ENCODE assay signal across 18 cellular contexts in genomic region chr15:79122391-79122790, GRCh38. TPM values are rescaled to one million over a fixed set of nuclear protein-coding genes. Genes with fewer than 3 reads are reported as not detected.
"Had no signal": no experiment of that assay in that cellular context is flagged by ENCODE, and none has a peak within 500 bp of the region (broad histone marks: within the 10 kb centered on the region; RNA-seq: fewer than 3 reads in every experiment).

No MANE protein-coding gene starts in this region.

- H3K9me3 Mint-ChIP-seq: IgD-negative memory B cell, T-cell had no signal

- H3K36me3 Mint-ChIP-seq: IgD-negative memory B cell, T-cell had no signal

- DNase-seq: KBM-7, MV-4-11, NCI-H1048, NCI-H1105, NCI-H1417, NCI-H1436 treated with DMSO at 0.1 percent for 48 hours, NCI-H1694, NCI-H187 treated with DMSO at 0.1 percent for 48 hours, NCI-H2029 treated with DMSO at 0.1 percent for 48 hours, NCI-H2227 treated with DMSO at 0.1 percent for 48 hours, NCI-H524, NCI-H526 treated with DMSO at 0.1 percent for 48 hours, NCI-H748 treated with DMSO at 0.1 percent for 48 hours, SHP77, SW 1271, T-cell had no signal

- H3K4me1 Mint-ChIP-seq: IgD-negative memory B cell, T-cell had no signal

- H3K4me3 Mint-ChIP-seq: IgD-negative memory B cell, T-cell had no signal

- H3K27ac Mint-ChIP-seq: IgD-negative memory B cell, T-cell had no signal

- ATAC-seq: T-cell had no signal

RNA-seq across cellular contexts. Expression of gene RASGRF1, which starts 31.8 kb away (rescaled TPM):
- total RNA-seq: NCI-H460 had no signal
